Comparison of ENCODE assay signal across 13 cellular contexts in genomic region chr13:95603887-95604533, GRCh38. TPM values are rescaled to one million over a fixed set of nuclear protein-coding genes. Genes with fewer than 3 reads are reported as not detected.
DNase-seq lines count a peak whose midpoint lies in the region; ATAC-seq and TF ChIP-seq lines count a peak whose summit lies in the region.
"Had no signal": no experiment of that assay in that cellular context is flagged by ENCODE, and none has a peak within 500 bp of the region (broad histone marks: within the 10 kb centered on the region; RNA-seq: fewer than 3 reads in every experiment).

No MANE protein-coding gene starts in this region.

- H3K79me1 ChIP-seq in mesenchymal stem cell (replicated peaks; ENCODE audit: low read length, poor library complexity, severe bottlenecking): peaks cover 22% of the 10 kb centered on the region

- H3K4me1 ChIP-seq in mesenchymal stem cell (ENCODE audit: control insufficient read depth, insufficient read depth, low read depth, low read length) (peaks cover 7% of the 10 kb centered on the region), A673 (ENCODE audit: insufficient read depth, low read length, poor library complexity, severe bottlenecking) (no peaks in the 10 kb centered on the region)

- H3K9me3 ChIP-seq in mesenchymal stem cell (ENCODE audit: control insufficient read depth, low read length) (no peaks in the 10 kb centered on the region), A673 (ENCODE audit: low read depth, low read length, poor library complexity, severe bottlenecking) (no peaks in the 10 kb centered on the region)
- H3K9me3 ChIP-seq: Caco-2 had no signal

- 94% methylated on average over 12 of the region's 12 CpGs for WGBS in mesenchymal stem cell

- no peak overlapping the region for H3K14ac ChIP-seq in mesenchymal stem cell (ENCODE audit: low read length in 2 of 2)

- H3K4ac ChIP-seq in mesenchymal stem cell (ENCODE audit: low read depth in 1 of 2, low read length in 2 of 2): no peak overlapping the region

- H3K36me3 ChIP-seq in mesenchymal stem cell (ENCODE audit: control insufficient read depth in 1 of 2, insufficient read depth in 2 of 2, low read depth in 1 of 2, low read length in 2 of 2) (peaks cover 33 to 89% of the 10 kb centered on the region in 2 experiments), A673 (ENCODE audit: insufficient read depth, low read length, poor library complexity, severe bottlenecking) (no peaks in the 10 kb centered on the region)

- no peak overlapping the region for H3K9ac ChIP-seq in mesenchymal stem cell (ENCODE audit: low read length)

- no peak overlapping the region for H3K27ac Mint-ChIP-seq in activated naive CD4-positive, alpha-beta T cell treated with anti-CD3 and anti-CD28 coated beads, Interleukin-2, amount 50 U/mL, for 72 hours

- no peak overlapping the region for H2BK5ac ChIP-seq in mesenchymal stem cell (ENCODE audit: low read depth, low read length, poor library complexity, severe bottlenecking)

- BruUV-seq in A673 (replicated peaks; lab: Mats Ljungman, UMichigan): no TSS peak

- H2AK5ac ChIP-seq in mesenchymal stem cell (ENCODE audit: low read length, severe bottlenecking): peak overlapping the region; percentile 14

- no peaks in the 10 kb centered on the region for H3K36me3 Mint-ChIP-seq in activated naive CD4-positive, alpha-beta T cell treated with anti-CD3 and anti-CD28 coated beads, Interleukin-2, amount 50 U/mL, for 72 hours

- H2BK120ac ChIP-seq in mesenchymal stem cell (ENCODE audit: low read depth, low read length): no peak overlapping the region

- no peak overlapping the region for H2BK15ac ChIP-seq in mesenchymal stem cell (ENCODE audit: low read depth, poor library complexity, severe bottlenecking)

- no peak for ATAC-seq in activated naive CD4-positive, alpha-beta T cell treated with anti-CD3 and anti-CD28 coated beads, Interleukin-2, amount 50 U/mL, for 72 hours
- ATAC-seq in HG03280 (IDR thresholded peaks at IDR 0.05; ENCODE audit: unreplicated experiment) (no peak), HG03432 (IDR thresholded peaks at IDR 0.05; ENCODE audit: unreplicated experiment) (no peak)

- no peak for TF ChIP-seq CTCF in A673 (conservative IDR thresholded peaks at IDR 0.05; ENCODE audit: low read depth, low read length)

- H4K91ac ChIP-seq in mesenchymal stem cell (ENCODE audit: low read length): no peak overlapping the region

- no peak overlapping the region for H3K18ac ChIP-seq in mesenchymal stem cell (ENCODE audit: low read depth in 1 of 2, low read length in 2 of 2)

- no peak overlapping the region for H3K4me3 ChIP-seq in mesenchymal stem cell (ENCODE audit: insufficient read depth in 1 of 2, low read depth in 1 of 2, low read length in 2 of 2)
- H3K4me3 ChIP-seq in A673 (ENCODE audit: low read depth, low read length, poor library complexity, severe bottlenecking): no peak overlapping the region
- H3K4me3 ChIP-seq: cardiac muscle cell had no signal

- H2AFZ ChIP-seq in mesenchymal stem cell (ENCODE audit: low read depth, low read length): no peak overlapping the region

- no peaks in the 10 kb centered on the region for H3K9me3 Mint-ChIP-seq in activated naive CD4-positive, alpha-beta T cell treated with anti-CD3 and anti-CD28 coated beads, Interleukin-2, amount 50 U/mL, for 72 hours

- H4K8ac ChIP-seq in mesenchymal stem cell (ENCODE audit: low read length): no peak overlapping the region

- intact Hi-C loops in A673 (cut with micrococcal nuclease; ENCODE audit: unreplicated experiment): no loop called here

- no peak overlapping the region for H3K4me2 ChIP-seq in mesenchymal stem cell (ENCODE audit: low read length, poor library complexity, severe bottlenecking)

- CTCF ChIA-PET in A673 (lab: Charles Lee): no interaction called here

- peak overlapping the region; percentile 2 for H3K27ac ChIP-seq in mesenchymal stem cell (ENCODE audit: low read length, poor library complexity, severe bottlenecking)
- no peak overlapping the region for H3K27ac ChIP-seq in A673 (ENCODE audit: low read depth, low read length, poor library complexity, severe bottlenecking)
- H3K27ac ChIP-seq: cardiac muscle cell had no signal

- H3K23ac ChIP-seq in mesenchymal stem cell (ENCODE audit: low read length in 2 of 2): no peak overlapping the region

- no peak overlapping the region for H2BK12ac ChIP-seq in mesenchymal stem cell (ENCODE audit: low read length in 2 of 2)

- DNase-seq in DMS153 treated with DMSO at 0.1 percent for 48 hours (lab: John Stamatoyannopoulos, UW; ENCODE audit: unreplicated experiment) (peak; percentile 57), NCI-H2029 (lab: John Stamatoyannopoulos, UW) (peak; percentile 27), cerebellum (ENCODE audit: low spot score) (peak; percentile 53), mesenchymal stem cell (no peak), A673 (ENCODE audit: low spot score) (no peak)
- DNase-seq in activated naive CD4-positive, alpha-beta T cell treated with anti-CD3 and anti-CD28 coated beads, Interleukin-2, amount 50 U/mL, for 72 hours (ENCODE audit: low spot score in 2 of 2): no peak
- DNase-seq: activated CD4-positive, CD25-positive, alpha-beta regulatory T cell treated with anti-CD3 and anti-CD28 coated beads, Interleukin-2, amount 50 U/mL, for 72 hours; islet precursor cell; NCI-H2171 had no signal

- H3K27me3 ChIP-seq in mesenchymal stem cell (ENCODE audit: control insufficient read depth in 1 of 2, insufficient read depth in 1 of 2, low read length in 2 of 2) (no peaks in the 10 kb centered on the region), A673 (replicated peaks; ENCODE audit: insufficient read depth, low read depth, low read length, poor library complexity) (peaks cover 3% of the 10 kb centered on the region)
- H3K27me3 ChIP-seq: cardiac muscle cell had no signal

- POLR2A ChIA-PET in A673 (lab: Charles Lee; ENCODE audit: low non-redundant PET): no interaction called here

RNA-seq across cellular contexts. Expression of gene DZIP1, which starts 40.5 kb away (rescaled TPM):
- total RNA-seq in cerebellum: 53.3 TPM
- polyA plus RNA-seq in mesenchymal stem cell (2013, experiment 1 of 2): 57.1 TPM
- polyA plus RNA-seq in mesenchymal stem cell (2013, experiment 2 of 2): 56.1 TPM
- under 1 TPM in 1 of 2 donors, not detected in 1; 0.29 TPM for total RNA-seq in activated naive CD4-positive, alpha-beta T cell treated with anti-CD3 and anti-CD28 coated beads, Interleukin-2, amount 50 U/mL, for 72 hours
- total RNA-seq in A673 (2021): 6.1 and 8.6 TPM in 2 replicates

RNA-seq across cellular contexts. Expression of gene CLDN10, which starts 51.5 kb away (rescaled TPM):
- total RNA-seq in cerebellum (6.6 TPM), A673 (2021) (0.37 TPM in 1 of 2 replicates, not detected in the other)
- not detected for polyA plus RNA-seq in mesenchymal stem cell (2013, experiment 1 of 2)
- not detected for polyA plus RNA-seq in mesenchymal stem cell (2013, experiment 2 of 2)
- total RNA-seq in activated naive CD4-positive, alpha-beta T cell treated with anti-CD3 and anti-CD28 coated beads, Interleukin-2, amount 50 U/mL, for 72 hours: not detected
- total RNA-seq: Caco-2 had no signal

Comparison
In these comparisons a context has a peak if more than half of its experiments do, and no peak if none do; other contexts are left out.
1. DNase-seq: peak in DMS153 treated with DMSO at 0.1 percent for 48 hours (single experiment), NCI-H2029 (single experiment) and cerebellum (single experiment); none in mesenchymal stem cell (single experiment), activated naive CD4-positive, alpha-beta T cell treated with anti-CD3 and anti-CD28 coated beads, Interleukin-2, amount 50 U/mL, for 72 hours (0 of 2) and A673 (single experiment).